ENCODE assay signal across 21 cellular contexts in the genomic region with DNA sequence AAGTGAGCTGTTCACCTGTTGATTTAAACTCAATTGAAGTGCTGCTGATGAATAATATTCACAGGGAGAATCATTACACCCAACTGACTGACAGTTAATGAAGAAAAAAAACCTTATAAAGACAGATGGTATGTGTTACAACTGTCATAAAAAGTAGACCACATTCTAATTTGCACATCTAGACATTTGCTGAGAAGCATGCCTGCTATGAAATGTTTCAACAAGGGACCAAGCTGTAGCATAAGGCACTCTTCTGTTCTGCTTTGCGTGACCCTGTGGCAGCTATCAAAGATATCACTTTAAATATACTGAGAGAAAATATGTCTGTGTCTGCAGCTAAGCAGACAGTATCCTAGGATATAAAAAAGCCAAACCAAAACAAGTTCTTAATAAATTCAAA.
DNase-seq lines count a peak whose midpoint lies in the region.
"Had no signal": no experiment of that assay in that cellular context is flagged by ENCODE, and none has a peak within 500 bp of the region (broad histone marks: within the 10 kb centered on the region; RNA-seq: fewer than 3 reads in every experiment).

No MANE protein-coding gene starts in this region.

- in situ Hi-C loops in KBM-7 (cut with MboI; ENCODE audit: low pct_unique_long_range_greater_than_20kb, low sequenced_read_pairs) = no loop called here

- H3K4me3 Mint-ChIP-seq in activated naive CD4-positive, alpha-beta T cell treated with anti-CD3 and anti-CD28 coated beads, Interleukin-2, amount 10 ng/mL, durations not matched to agents 7 days and 5 days = no peak overlapping the region
- H3K4me3 Mint-ChIP-seq: CD14-positive monocyte; CD4-positive, alpha-beta memory T cell; CD4-positive, CD25-positive, alpha-beta regulatory T cell; CD8-positive, alpha-beta memory T cell had no signal

- H3K27ac Mint-ChIP-seq in activated naive CD4-positive, alpha-beta T cell treated with anti-CD3 and anti-CD28 coated beads, Interleukin-2, amount 10 ng/mL, durations not matched to agents 7 days and 5 days = no peak overlapping the region
- H3K27ac Mint-ChIP-seq: CD14-positive monocyte; CD4-positive, alpha-beta memory T cell; CD4-positive, CD25-positive, alpha-beta regulatory T cell; CD8-positive, alpha-beta memory T cell had no signal

- H3K27me3 Mint-ChIP-seq in activated naive CD4-positive, alpha-beta T cell treated with anti-CD3 and anti-CD28 coated beads, Interleukin-2, amount 10 ng/mL, durations not matched to agents 7 days and 5 days = no peaks in the 10 kb centered on the region
- H3K27me3 Mint-ChIP-seq: CD8-positive, alpha-beta memory T cell had no signal

- CTCF ChIA-PET in activated naive CD4-positive, alpha-beta T cell treated with anti-CD3 and anti-CD28 coated beads, Interleukin-2, amount 10 ng/mL, durations not matched to agents 7 days and 5 days (lab: Charles Lee) = no interaction called here

- peak; percentile 15 for DNase-seq in NCI-H1694 treated with DMSO at 0.1 percent for 48 hours (lab: John Stamatoyannopoulos, UW)
- no peak for DNase-seq in NCI-H1694 (lab: John Stamatoyannopoulos, UW)
- peak; percentile 0 for DNase-seq in RPMI7951 (ENCODE audit: low read depth)
- DNase-seq in foreskin melanocyte = peak; percentile 33
- DNase-seq in activated naive CD4-positive, alpha-beta T cell treated with anti-CD3 and anti-CD28 coated beads, Interleukin-2, amount 10 ng/mL, durations not matched to agents 7 days and 5 days = no peak
- DNase-seq in KBM-7 = no peak
- DNase-seq: 8988T; ACHN; BE2C; C1 segment of cervical spinal cord; CD4-positive, alpha-beta memory T cell; CD4-positive, CD25-positive, alpha-beta regulatory T cell; CD8-positive, alpha-beta memory T cell; COR-L47; DMS153; DMS53; DMS79; DND-41; EL; GDM1 had no signal

- no peaks in the 10 kb centered on the region for H3K9me3 Mint-ChIP-seq in activated naive CD4-positive, alpha-beta T cell treated with anti-CD3 and anti-CD28 coated beads, Interleukin-2, amount 10 ng/mL, durations not matched to agents 7 days and 5 days

- H3K36me3 Mint-ChIP-seq in activated naive CD4-positive, alpha-beta T cell treated with anti-CD3 and anti-CD28 coated beads, Interleukin-2, amount 10 ng/mL, durations not matched to agents 7 days and 5 days = no peaks in the 10 kb centered on the region
- H3K36me3 Mint-ChIP-seq: CD14-positive monocyte; CD4-positive, alpha-beta memory T cell; CD4-positive, CD25-positive, alpha-beta regulatory T cell; CD8-positive, alpha-beta memory T cell had no signal

- no peaks in the 10 kb centered on the region for H3K4me1 Mint-ChIP-seq in activated naive CD4-positive, alpha-beta T cell treated with anti-CD3 and anti-CD28 coated beads, Interleukin-2, amount 10 ng/mL, durations not matched to agents 7 days and 5 days
- H3K4me1 Mint-ChIP-seq: CD14-positive monocyte; CD4-positive, alpha-beta memory T cell; CD4-positive, CD25-positive, alpha-beta regulatory T cell; CD8-positive, alpha-beta memory T cell had no signal

Comparison
In these comparisons a context has a peak if more than half of its experiments do, and no peak if none do; other contexts are left out.
1. DNase-seq: peak in NCI-H1694 treated with DMSO at 0.1 percent for 48 hours (single experiment), RPMI7951 (single experiment) and foreskin melanocyte (single experiment); none in NCI-H1694 (single experiment), activated naive CD4-positive, alpha-beta T cell treated with anti-CD3 and anti-CD28 coated beads, Interleukin-2, amount 10 ng/mL, durations not matched to agents 7 days and 5 days (single experiment) and KBM-7 (single experiment).